Comparison of ENCODE assay signal across 8 cellular contexts in genomic region chr12:123150804-123151678, GRCh38. TPM values are rescaled to one million over a fixed set of nuclear protein-coding genes. Genes with fewer than 3 reads are reported as not detected.
DNase-seq lines count a peak whose midpoint lies in the region; ATAC-seq and TF ChIP-seq lines count a peak whose summit lies in the region.

TSS of gene PITPNM2 (minus strand) at chr12:123151090. CDS start at chr12:123034590, 116,500 bp downstream.

- no peaks in the 10 kb centered on the region for H3K36me3 ChIP-seq in MM.1S (replicated peaks; ENCODE audit: insufficient read depth, low read length)
- H3K36me3 ChIP-seq in breast epithelium, result no peaks in the 10 kb centered on the region

- H2AFZ ChIP-seq in MM.1S (ENCODE audit: low read length), result peak within 1 kb of the TSS; percentile 61

- DNase-seq in COR-L47 (lab: John Stamatoyannopoulos, UW), result peak; percentile 71
- DNase-seq in MM.1S, result peak; percentile 52
- peak in 1 of 2 donors; percentile 58 for DNase-seq in breast epithelium (ENCODE audit: low spot score in 2 of 2)
- peak; percentile 70 for DNase-seq in iris pigment epithelial cell (ENCODE audit: low read depth)
- peak; percentile 75 for DNase-seq in stimulated activated CD4-positive, alpha-beta T cell treated with anti-CD3 and anti-CD28 coated beads, Interleukin-15, amount 100 ng/mL, for 24 hours
- no peak for DNase-seq in NCI-H187 treated with DMSO at 0.1 percent for 48 hours (lab: John Stamatoyannopoulos, UW)

- H3K4me2 ChIP-seq in MM.1S (ENCODE audit: low read depth, low read length), result peak within 1 kb of the TSS; percentile 74

- H3K27me3 ChIP-seq in MM.1S (replicated peaks; ENCODE audit: insufficient read depth, low read length) (no peaks in the 10 kb centered on the region), breast epithelium (no peaks in the 10 kb centered on the region)

- no peak for TF ChIP-seq POLR2A in breast epithelium (IDR thresholded peaks at IDR 0.05)

- H3K4me1 ChIP-seq in MM.1S (ENCODE audit: low read length) (no peaks in the 10 kb centered on the region), breast epithelium (no peaks in the 10 kb centered on the region)

- peak within 1 kb of the TSS; percentile 57 for H3K4me3 ChIP-seq in MM.1S (ENCODE audit: low read length)
- peak within 1 kb of the TSS; percentile 73 to 75 (median 74) for H3K4me3 ChIP-seq in breast epithelium

- no peaks in the 10 kb centered on the region for H3K9me2 ChIP-seq in MM.1S (replicated peaks; ENCODE audit: insufficient read depth, low read length)

- TF ChIP-seq CTCF in MM.1S (IDR thresholded peaks at IDR 0.05; ENCODE audit: low read length) (no peak), VCaP (conservative IDR thresholded peaks at IDR 0.05) (peak; percentile 61), breast epithelium (IDR thresholded peaks at IDR 0.05) (peak in 1 of 3 donors; percentile 64)

- no peak within 1 kb of the TSS for H3K27ac ChIP-seq in MM.1S (ENCODE audit: low read length)
- peak within 1 kb of the TSS; percentile 72 for H3K27ac ChIP-seq in VCaP
- H3K27ac ChIP-seq in breast epithelium, result peak within 1 kb of the TSS; percentile 66 to 73

- ATAC-seq in GM21529 (IDR thresholded peaks at IDR 0.05; ENCODE audit: unreplicated experiment), result peak; percentile 81

- H3K9me3 ChIP-seq in MM.1S (replicated peaks; ENCODE audit: insufficient read depth, low read length) (no peaks in the 10 kb centered on the region), breast epithelium (no peaks in the 10 kb centered on the region)

- intact Hi-C loops in breast epithelium (cut with DNase I; ENCODE audit: low total_unique reads), result no loop called here

- no peaks in the 10 kb centered on the region for H3F3A ChIP-seq in MM.1S (ENCODE audit: insufficient read depth, low read length)

- peak within 1 kb of the TSS; percentile 51; the same call in 1 of the 2 replicates for H3K9ac ChIP-seq in MM.1S (ENCODE audit: low read length)

- no peaks in the 10 kb centered on the region for H4K20me1 ChIP-seq in MM.1S (ENCODE audit: insufficient read depth, low read length)

- H3K79me2 ChIP-seq in MM.1S (ENCODE audit: low read length), result no peaks in the 10 kb centered on the region

RNA-seq across cellular contexts. Expression of gene PITPNM2, which starts in this region (rescaled TPM):
- total RNA-seq in breast epithelium, result 1 to 10 TPM; 2.3 to 7.5 (median 2.4) TPM
